9 cellular contexts compared by ENCODE assay signal in the genomic region with DNA sequence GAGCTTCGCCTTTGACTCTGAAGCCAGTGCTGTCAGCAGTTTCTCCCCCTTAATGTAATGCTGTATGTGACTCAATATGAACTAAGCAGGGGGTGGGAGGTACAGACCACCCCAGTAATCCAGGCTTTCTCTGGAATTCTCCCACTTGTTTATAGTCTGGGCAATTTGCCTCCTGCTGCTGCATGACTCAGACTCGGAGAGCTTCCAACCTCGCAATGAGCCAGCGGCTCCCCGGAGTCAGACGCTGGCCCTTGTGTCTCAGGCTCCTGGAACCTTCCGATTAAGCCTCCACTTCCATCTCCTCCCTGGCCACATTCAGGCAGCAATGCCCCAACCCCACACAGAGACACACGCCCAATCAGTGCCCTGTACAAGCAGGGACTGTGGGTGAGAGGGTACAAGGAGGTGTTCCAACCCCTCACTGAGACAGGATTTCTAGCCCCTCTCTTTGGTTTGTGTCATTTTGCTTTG.
A peak's percentile ranks its signal among the peaks of the same experiment; 100 is the strongest.
DNase-seq lines count a peak whose midpoint lies in the region; ATAC-seq and FAIRE-seq lines count a peak whose summit lies in the region.
"Had no signal": no experiment of that assay in that cellular context is flagged by ENCODE, and none has a peak within 500 bp of the region (broad histone marks: within the 10 kb centered on the region; RNA-seq: fewer than 3 reads in every experiment).

No MANE protein-coding gene starts in this region.

- H3K4me3 Mint-ChIP-seq in activated T-cell treated with anti-CD3 and anti-CD28 coated beads, Interleukin-2, amount 50 U/mL, for 24 hours = no peak overlapping the region
- H3K4me3 Mint-ChIP-seq: activated naive CD4-positive, alpha-beta T cell treated with anti-CD3 and anti-CD28 coated beads, Interleukin-2, amount 50 U/mL, for 24 hours had no signal

- FAIRE-seq in frontal cortex (lab: Jason Lieb, UNC) = no peak

- H3K4me3 ChIP-seq in SK-N-MC = peak overlapping the region; percentile 54

- H3K36me3 Mint-ChIP-seq in activated T-cell treated with anti-CD3 and anti-CD28 coated beads, Interleukin-2, amount 50 U/mL, for 24 hours (ENCODE audit: low read depth) = no peaks in the 10 kb centered on the region
- H3K36me3 Mint-ChIP-seq: activated naive CD4-positive, alpha-beta T cell treated with anti-CD3 and anti-CD28 coated beads, Interleukin-2, amount 50 U/mL, for 24 hours had no signal

- DNase-seq in ELF-1 (ENCODE audit: low read depth, low spot score) (peak; percentile 85), SK-N-MC (ENCODE audit: low read depth, low spot score) (no peak), frontal cortex (ENCODE audit: low spot score in 2 of 2) (peak; percentile 25 to 67), pons (ENCODE audit: low spot score) (peak; percentile 82), T-helper 1 cell (no peak), middle frontal gyrus (ENCODE audit: extremely low spot score, low spot score) (no peak)
- DNase-seq in activated T-cell treated with anti-CD3 and anti-CD28 coated beads, Interleukin-2, amount 50 U/mL, for 24 hours = no peak

- H3K9me3 ChIP-seq in SK-N-MC (ENCODE audit: low read depth, low read length) = no peaks in the 10 kb centered on the region

- no peaks in the 10 kb centered on the region for H3K9me3 Mint-ChIP-seq in activated T-cell treated with anti-CD3 and anti-CD28 coated beads, Interleukin-2, amount 50 U/mL, for 24 hours
- H3K9me3 Mint-ChIP-seq: activated naive CD4-positive, alpha-beta T cell treated with anti-CD3 and anti-CD28 coated beads, Interleukin-2, amount 50 U/mL, for 24 hours had no signal

- H3K4me1 Mint-ChIP-seq in activated T-cell treated with anti-CD3 and anti-CD28 coated beads, Interleukin-2, amount 50 U/mL, for 24 hours (ENCODE audit: low read depth) = no peaks in the 10 kb centered on the region
- H3K4me1 Mint-ChIP-seq: activated naive CD4-positive, alpha-beta T cell treated with anti-CD3 and anti-CD28 coated beads, Interleukin-2, amount 50 U/mL, for 24 hours had no signal

- peak overlapping the region; percentile 21 for H3K9ac ChIP-seq in SK-N-MC (ENCODE audit: insufficient read length)

- no peak overlapping the region for H3K27ac Mint-ChIP-seq in activated T-cell treated with anti-CD3 and anti-CD28 coated beads, Interleukin-2, amount 50 U/mL, for 24 hours
- H3K27ac Mint-ChIP-seq: activated naive CD4-positive, alpha-beta T cell treated with anti-CD3 and anti-CD28 coated beads, Interleukin-2, amount 50 U/mL, for 24 hours had no signal

- H3K36me3 ChIP-seq in SK-N-MC (ENCODE audit: insufficient read depth, low read length) = no peaks in the 10 kb centered on the region

- peak overlapping the region; percentile 85 for H3K27ac ChIP-seq in SK-N-MC

- ATAC-seq in HG03432 (IDR thresholded peaks at IDR 0.05; ENCODE audit: unreplicated experiment) = no peak

- H3K27me3 Mint-ChIP-seq in activated T-cell treated with anti-CD3 and anti-CD28 coated beads, Interleukin-2, amount 50 U/mL, for 24 hours = peaks cover 14% of the 10 kb centered on the region

Comparison
In these comparisons a context has a peak if more than half of its experiments do, and no peak if none do; other contexts are left out.
1. DNase-seq: peak in ELF-1 (single experiment), frontal cortex (2 of 2) and pons (single experiment); none in SK-N-MC (single experiment), T-helper 1 cell (0 of 5), activated T-cell treated with anti-CD3 and anti-CD28 coated beads, Interleukin-2, amount 50 U/mL, for 24 hours (single experiment) and middle frontal gyrus (single experiment).